Comparison of ENCODE assay signal across 9 cellular contexts in genomic region chr17:57406981-57407286, GRCh38.
DNase-seq lines count a peak whose midpoint lies in the region; ATAC-seq and TF ChIP-seq lines count a peak whose summit lies in the region.
"Had no signal": no experiment of that assay in that cellular context is flagged by ENCODE, and none has a peak within 500 bp of the region (broad histone marks: within the 10 kb centered on the region; RNA-seq: fewer than 3 reads in every experiment).

No MANE protein-coding gene starts in this region.

- H3K14ac ChIP-seq in neuronal stem cell (ENCODE audit: low read length) = no peak overlapping the region

- H2BK15ac ChIP-seq in neuronal stem cell (ENCODE audit: low read length) = no peak overlapping the region

- no peak overlapping the region for H2AK5ac ChIP-seq in neuronal stem cell (ENCODE audit: low read depth, low read length)

- no peak for ATAC-seq in GM21717 (IDR thresholded peaks at IDR 0.05; ENCODE audit: unreplicated experiment)

- peak overlapping the region; percentile 36 for H2BK120ac ChIP-seq in neuronal stem cell (ENCODE audit: low read depth, low read length)

- H3K36me3 ChIP-seq in HEK293 (ENCODE audit: control insufficient read depth in 2 of 2, insufficient read depth in 1 of 2, low read length in 2 of 2) (peaks cover 0 to 20% of the 10 kb centered on the region in 2 experiments; a peak in 2 of 3 replicates), neuronal stem cell (replicated peaks in 1 of 2; ENCODE audit: control insufficient read depth in 2 of 2, insufficient read depth in 2 of 2, low read length in 2 of 2) (peaks cover under 1 to 39% of the 10 kb centered on the region in 2 donors)

- H2BK12ac ChIP-seq in neuronal stem cell (ENCODE audit: low read length) = no peak overlapping the region

- no peak for TF ChIP-seq CTCF in C4-2B (conservative IDR thresholded peaks at IDR 0.05)
- no peak for TF ChIP-seq CTCF in HEK293 (tag by site-specific recombination; IDR thresholded peaks at IDR 0.05)

- H3K4me1 ChIP-seq in HEK293 (ENCODE audit: control insufficient read depth, insufficient read depth, low read length) = peaks cover 25% of the 10 kb centered on the region
- H3K4me1 ChIP-seq in neuronal stem cell (ENCODE audit: control insufficient read depth in 2 of 2, insufficient read depth in 1 of 2, low read depth in 1 of 2, low read length in 2 of 2) = peaks cover 51 to 56% of the 10 kb centered on the region in 2 donors

- POLR2A ChIA-PET in HEK293 (lab: Yijun Ruan, JAX) = no interaction called here

- H4K91ac ChIP-seq in neuronal stem cell (ENCODE audit: low read depth, low read length, poor library complexity) = no peak overlapping the region

- no peak overlapping the region for H3K23ac ChIP-seq in neuronal stem cell (ENCODE audit: low read depth, low read length, poor library complexity)

- H3K9ac ChIP-seq in neuronal stem cell (ENCODE audit: low read depth, low read length, poor library complexity) = no peak overlapping the region

- H3K9me3 ChIP-seq in HEK293 (ENCODE audit: control insufficient read depth, insufficient read depth, low read depth, low read length) (no peaks in the 10 kb centered on the region), neuronal stem cell (replicated peaks in 1 of 2; ENCODE audit: control insufficient read depth in 2 of 2, insufficient read depth in 1 of 2, low read depth in 1 of 2, low read length in 2 of 2) (no peaks in the 10 kb centered on the region)

- H3K4ac ChIP-seq in neuronal stem cell (ENCODE audit: low read length) = no peak overlapping the region

- peaks cover 4% of the 10 kb centered on the region for H3K79me1 ChIP-seq in neuronal stem cell (ENCODE audit: low read depth, low read length)

- DNase-seq in neuronal stem cell (ENCODE audit: low spot score) (no peak), DMS 273 (lab: John Stamatoyannopoulos, UW; ENCODE audit: unreplicated experiment) (no peak), activated gamma-delta T cell treated with Interleukin-2 at 50 U/mL for 16 hours (no peak)
- DNase-seq in stimulated activated CD4-positive, alpha-beta T cell treated with anti-CD3 and anti-CD28 coated beads, Interleukin-1b, Interleukin-23, amount 100 ng/mL, for 48 hours = no peak
- DNase-seq: activated naive CD4-positive, alpha-beta T cell treated with anti-CD3 and anti-CD28 coated beads, Interleukin-2, amount 50 U/mL, for 16 hours had no signal

- peak overlapping the region; percentile 68 for H2BK5ac ChIP-seq in neuronal stem cell (ENCODE audit: low read length)

- H4K8ac ChIP-seq in neuronal stem cell (ENCODE audit: low read depth, low read length) = no peak overlapping the region

- H3K4me3 ChIP-seq in HEK293 (ENCODE audit: low read depth, low read length) (no peak overlapping the region), neuronal stem cell (ENCODE audit: low read length in 2 of 2) (no peak overlapping the region)

- CTCF ChIA-PET in HEK293 (lab: Yijun Ruan, JAX) = interaction anchor here (0.6 to 2.2 kb wide), 5 partner anchors 12 to 294 kb away, joined by 3 to 7 read pairs (median 4); no protein-coding TSS in a partner anchor

- no peak overlapping the region for H2AFZ ChIP-seq in neuronal stem cell (ENCODE audit: low read length)

- no CpG with 5 or more reads among the region's 12 CpGs for WGBS in neuronal stem cell (ENCODE audit: extremely low coverage in 2 of 2, insufficient read length in 2 of 2, insufficient replicate concordance in 1 of 2), 2 donors

- H3K18ac ChIP-seq in neuronal stem cell (ENCODE audit: low read length) = peak overlapping the region; percentile 86

- peak overlapping the region; percentile 28 for H3K4me2 ChIP-seq in neuronal stem cell (ENCODE audit: insufficient read depth, low read length, poor library complexity, severe bottlenecking)

- no peaks in the 10 kb centered on the region for H3K27me3 ChIP-seq in neuronal stem cell (ENCODE audit: control insufficient read depth in 3 of 3, insufficient read depth in 3 of 3, low read depth in 1 of 3, low read length in 3 of 3)

- H3K27ac ChIP-seq in C4-2B = peak overlapping the region; percentile 90
- H3K27ac ChIP-seq in HEK293 (ENCODE audit: extremely low read depth, low read depth, low read length) = peak overlapping the region; percentile 27; the same call in 1 of the 2 replicates
- peak overlapping the region; percentile 34 for H3K27ac ChIP-seq in cingulate gyrus (ENCODE audit: low read depth, low read length)
- H3K27ac ChIP-seq in neuronal stem cell (replicated peaks; ENCODE audit: low read length) = peak overlapping the region; percentile 97

TF ChIP-seq in HEK293, 187 proteins besides CTCF, POLR2A, EP300 and RAD21:
- no peak for TF ChIP-seq ZNF600 (tag by site-specific recombination; IDR thresholded peaks at IDR 0.05)
- no peak for TF ChIP-seq ZNF292 (tag by site-specific recombination; IDR thresholded peaks at IDR 0.05; ENCODE audit: borderline replicate concordance, low read depth)
- no peak for TF ChIP-seq ZNF792 (tag by site-specific recombination; IDR thresholded peaks at IDR 0.05)
- no peak for TF ChIP-seq SCRT1 (tag by site-specific recombination; IDR thresholded peaks at IDR 0.05; ENCODE audit: borderline replicate concordance)
- no peak for TF ChIP-seq SP2 (tag by site-specific recombination; IDR thresholded peaks at IDR 0.05)
- no peak for TF ChIP-seq ZNF747 (tag by site-specific recombination; IDR thresholded peaks at IDR 0.05)
- no peak for TF ChIP-seq ZNF350 (tag by site-specific recombination; IDR thresholded peaks at IDR 0.05)
- TF ChIP-seq ZNF148 (tag by site-specific recombination; IDR thresholded peaks at IDR 0.05; ENCODE audit: borderline replicate concordance) = no peak
TF ChIP-seq in HEK293: peak in this region for 0.

Comparison
In these comparisons a context has a peak if more than half of its experiments do, and no peak if none do; other contexts are left out.
1. H3K27ac ChIP-seq: peak in every context shown above with its lines; median percentile 97 in neuronal stem cell; 90 in C4-2B; 34 in cingulate gyrus; 27 in HEK293.